In the genomic region with DNA sequence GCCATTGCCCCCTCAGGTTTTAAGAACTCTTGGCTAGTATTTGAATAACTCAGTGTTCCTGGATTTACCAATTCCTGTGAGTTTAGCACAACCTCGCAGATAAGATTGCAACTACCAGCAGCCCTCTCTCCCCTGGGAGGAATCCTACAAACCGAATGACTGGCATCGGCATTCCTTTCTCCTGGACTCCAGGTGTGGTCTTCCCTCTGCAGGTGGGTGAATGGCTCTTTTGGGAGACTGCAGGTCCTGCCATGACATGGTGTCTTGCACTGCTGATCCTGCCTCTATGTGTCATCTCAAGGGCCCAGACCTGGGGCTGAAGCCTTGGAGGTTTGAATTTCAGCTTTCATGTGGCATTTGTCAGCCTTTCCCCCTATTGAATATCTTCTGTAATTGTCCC, we compare ENCODE assay signal across 26 cellular contexts.
"Had no signal": no experiment of that assay in that cellular context is flagged by ENCODE, and none has a peak within 500 bp of the region (broad histone marks: within the 10 kb centered on the region; RNA-seq: fewer than 3 reads in every experiment).

No MANE protein-coding gene starts in this region.

- H3K4me3 ChIP-seq: ascending aorta, esophagus muscularis mucosa, gastrocnemius medialis had no signal

- H3K4me1 Mint-ChIP-seq: activated CD4-positive, alpha-beta memory T cell treated with anti-CD3 and anti-CD28 coated beads, Interleukin-2, amount 10 ng/mL, durations not matched to agents 7 days and 5 days; activated CD4-positive, alpha-beta T cell treated with anti-CD3 and anti-CD28 coated beads, Interleukin-2, amount 10 ng/mL, durations not matched to agents 7 days and 5 days; activated naive CD4-positive, alpha-beta T cell treated with anti-CD3 and anti-CD28 coated beads, Interleukin-2, amount 10 ng/mL, durations not matched to agents 7 days and 5 days; activated naive CD8-positive, alpha-beta T cell treated with anti-CD3 and anti-CD28 coated beads, Interleukin-2, amount 10 ng/mL, durations not matched to agents 7 days and 5 days; central memory CD8-positive, alpha-beta T cell had no signal

- H3K4me1 ChIP-seq: esophagus muscularis mucosa, foreskin keratinocyte, gastrocnemius medialis had no signal

- H3K36me3 ChIP-seq: ascending aorta, brain microvascular endothelial cell, esophagus muscularis mucosa, gastrocnemius medialis had no signal

- H3K27me3 Mint-ChIP-seq: activated CD4-positive, alpha-beta T cell treated with anti-CD3 and anti-CD28 coated beads, Interleukin-2, amount 10 ng/mL, durations not matched to agents 7 days and 5 days had no signal

- H3K9me3 ChIP-seq: ascending aorta, esophagus muscularis mucosa, gastrocnemius medialis had no signal

- ATAC-seq: activated naive CD4-positive, alpha-beta T cell treated with anti-CD3 and anti-CD28 coated beads, Interleukin-2, amount 50 U/mL, for 72 hours; activated T-cell treated with anti-CD3 and anti-CD28 coated beads, Interleukin-2, amount 50 U/mL, for 72 hours; effector memory CD8-positive, alpha-beta T cell; foreskin keratinocyte; gastrocnemius medialis had no signal

- H3K4me3 Mint-ChIP-seq: activated CD4-positive, alpha-beta memory T cell treated with anti-CD3 and anti-CD28 coated beads, Interleukin-2, amount 10 ng/mL, durations not matched to agents 7 days and 5 days; activated CD4-positive, alpha-beta T cell treated with anti-CD3 and anti-CD28 coated beads, Interleukin-2, amount 10 ng/mL, durations not matched to agents 7 days and 5 days; activated naive CD4-positive, alpha-beta T cell treated with anti-CD3 and anti-CD28 coated beads, Interleukin-2, amount 10 ng/mL, durations not matched to agents 7 days and 5 days; activated naive CD8-positive, alpha-beta T cell treated with anti-CD3 and anti-CD28 coated beads, Interleukin-2, amount 10 ng/mL, durations not matched to agents 7 days and 5 days; activated T-cell treated with anti-CD3 and anti-CD28 coated beads, Interleukin-2, amount 50 U/mL, for 24 hours; activated T-cell treated with anti-CD3 and anti-CD28 coated beads, Interleukin-2, amount 50 U/mL, for 72 hours; central memory CD8-positive, alpha-beta T cell; effector memory CD8-positive, alpha-beta T cell had no signal

- H3K27me3 ChIP-seq: ascending aorta, brain microvascular endothelial cell, esophagus muscularis mucosa, foreskin keratinocyte, gastrocnemius medialis had no signal

- DNase-seq: activated CD4-positive, alpha-beta memory T cell treated with anti-CD3 and anti-CD28 coated beads, Interleukin-2, amount 10 ng/mL, durations not matched to agents 7 days and 5 days; activated CD4-positive, alpha-beta T cell treated with anti-CD3 and anti-CD28 coated beads for 1 hour; activated CD4-positive, alpha-beta T cell treated with anti-CD3 and anti-CD28 coated beads for 4 hours; activated CD4-positive, alpha-beta T cell treated with anti-CD3 and anti-CD28 coated beads, Interleukin-2, amount 10 ng/mL, durations not matched to agents 7 days and 5 days; activated CD4-positive, alpha-beta T cell treated with anti-CD3 and anti-CD28 coated beads, Interleukin-2, amount 50 U/mL, for 4 hours; activated CD8-positive, alpha-beta memory T cell treated with anti-CD3 and anti-CD28 coated beads, Interleukin-2, amount 50 U/mL, for 48 hours; activated gamma-delta T cell; activated naive CD4-positive, alpha-beta T cell; activated naive CD4-positive, alpha-beta T cell treated with anti-CD3 and anti-CD28 coated beads, Interleukin-2, amount 10 ng/mL, durations not matched to agents 7 days and 5 days; activated naive CD8-positive, alpha-beta T cell treated with anti-CD3 and anti-CD28 coated beads, Interleukin-2, amount 10 ng/mL, durations not matched to agents 7 days and 5 days; activated T-cell treated with anti-CD3 and anti-CD28 coated beads for 4 hours; activated T-cell treated with anti-CD3 and anti-CD28 coated beads, Interleukin-2, amount 50 U/mL, for 24 hours; activated T-cell treated with anti-CD3 and anti-CD28 coated beads, Interleukin-2, amount 50 U/mL, for 72 hours; cortex of kidney; dermis blood vessel endothelial cell; effector CD4-positive, alpha-beta T cell; effector memory CD8-positive, alpha-beta T cell; erythroblast; foreskin keratinocyte; gastrocnemius medialis; T-helper 2 cell had no signal

- H3K27ac ChIP-seq: ascending aorta, brain microvascular endothelial cell, esophagus muscularis mucosa, foreskin keratinocyte, gastrocnemius medialis had no signal

- H3K36me3 Mint-ChIP-seq: activated naive CD4-positive, alpha-beta T cell treated with anti-CD3 and anti-CD28 coated beads, Interleukin-2, amount 10 ng/mL, durations not matched to agents 7 days and 5 days; activated naive CD4-positive, alpha-beta T cell treated with anti-CD3 and anti-CD28 coated beads, Interleukin-2, amount 50 U/mL, for 72 hours; activated naive CD8-positive, alpha-beta T cell treated with anti-CD3 and anti-CD28 coated beads, Interleukin-2, amount 10 ng/mL, durations not matched to agents 7 days and 5 days had no signal

- H3K27ac Mint-ChIP-seq: activated CD4-positive, alpha-beta memory T cell treated with anti-CD3 and anti-CD28 coated beads, Interleukin-2, amount 10 ng/mL, durations not matched to agents 7 days and 5 days; activated CD4-positive, alpha-beta T cell treated with anti-CD3 and anti-CD28 coated beads, Interleukin-2, amount 10 ng/mL, durations not matched to agents 7 days and 5 days; activated naive CD4-positive, alpha-beta T cell treated with anti-CD3 and anti-CD28 coated beads, Interleukin-2, amount 10 ng/mL, durations not matched to agents 7 days and 5 days; activated naive CD4-positive, alpha-beta T cell treated with anti-CD3 and anti-CD28 coated beads, Interleukin-2, amount 50 U/mL, for 72 hours; activated naive CD8-positive, alpha-beta T cell treated with anti-CD3 and anti-CD28 coated beads, Interleukin-2, amount 10 ng/mL, durations not matched to agents 7 days and 5 days; activated T-cell treated with anti-CD3 and anti-CD28 coated beads, Interleukin-2, amount 50 U/mL, for 24 hours; activated T-cell treated with anti-CD3 and anti-CD28 coated beads, Interleukin-2, amount 50 U/mL, for 72 hours; effector memory CD8-positive, alpha-beta T cell had no signal

- H3K9me3 Mint-ChIP-seq: activated CD4-positive, alpha-beta memory T cell treated with anti-CD3 and anti-CD28 coated beads, Interleukin-2, amount 10 ng/mL, durations not matched to agents 7 days and 5 days; activated CD4-positive, alpha-beta T cell treated with anti-CD3 and anti-CD28 coated beads, Interleukin-2, amount 10 ng/mL, durations not matched to agents 7 days and 5 days; activated naive CD4-positive, alpha-beta T cell treated with anti-CD3 and anti-CD28 coated beads, Interleukin-2, amount 10 ng/mL, durations not matched to agents 7 days and 5 days; activated naive CD4-positive, alpha-beta T cell treated with anti-CD3 and anti-CD28 coated beads, Interleukin-2, amount 50 U/mL, for 72 hours; activated naive CD8-positive, alpha-beta T cell treated with anti-CD3 and anti-CD28 coated beads, Interleukin-2, amount 10 ng/mL, durations not matched to agents 7 days and 5 days; activated T-cell treated with anti-CD3 and anti-CD28 coated beads, Interleukin-2, amount 50 U/mL, for 24 hours; activated T-cell treated with anti-CD3 and anti-CD28 coated beads, Interleukin-2, amount 50 U/mL, for 72 hours; central memory CD8-positive, alpha-beta T cell; effector memory CD8-positive, alpha-beta T cell had no signal
